ENCODE assay signal across 22 cellular contexts in genomic region chr16:19683453-19684236, GRCh38.
"Had no signal": no experiment of that assay in that cellular context is flagged by ENCODE, and none has a peak within 500 bp of the region (broad histone marks: within the 10 kb centered on the region; RNA-seq: fewer than 3 reads in every experiment).

No MANE protein-coding gene starts in this region.

- ATAC-seq: heart right ventricle; left cardiac atrium; left lung; naive thymus-derived CD4-positive, alpha-beta T cell; psoas muscle; right cardiac atrium; stimulated activated memory B cell treated with anti-CD40 and anti-IgM and Interleukin-4, amounts not matched to agents 10 μg/mL and 1 μg/mL and 100 μg/mL, for 72 hours; stimulated activated naive CD8-positive, alpha-beta T cell treated with anti-CD3 and anti-CD28 coated beads, Interleukin-15, Interleukin-2, amounts not matched to agents 100 U/mL and 50 U/mL, for 24 hours had no signal

- DNase-seq: effector CD8-positive, alpha-beta T cell; endodermal cell; esophagus squamous epithelium; foreskin melanocyte; glutamatergic neuron; heart right ventricle; hippocampal formation; left cardiac atrium; left lung; mesenchymal stem cell; naive thymus-derived CD4-positive, alpha-beta T cell; psoas muscle; right cardiac atrium; spleen; stimulated activated CD4-positive, alpha-beta T cell treated with anti-CD3 and anti-CD28 coated beads, Interleukin-4, amount 100 ng/mL, for 4 hours; stimulated activated naive CD8-positive, alpha-beta T cell treated with anti-CD3 and anti-CD28 coated beads, Interleukin-15, Interleukin-2, amounts not matched to agents 100 U/mL and 50 U/mL, for 24 hours; thyroid gland; trophoblast cell had no signal

- H3K27ac ChIP-seq: esophagus squamous epithelium, heart right ventricle, left lung, neural progenitor cell, psoas muscle, skin epidermis, spleen, suprapubic skin, thyroid gland had no signal
